In the genomic region with DNA sequence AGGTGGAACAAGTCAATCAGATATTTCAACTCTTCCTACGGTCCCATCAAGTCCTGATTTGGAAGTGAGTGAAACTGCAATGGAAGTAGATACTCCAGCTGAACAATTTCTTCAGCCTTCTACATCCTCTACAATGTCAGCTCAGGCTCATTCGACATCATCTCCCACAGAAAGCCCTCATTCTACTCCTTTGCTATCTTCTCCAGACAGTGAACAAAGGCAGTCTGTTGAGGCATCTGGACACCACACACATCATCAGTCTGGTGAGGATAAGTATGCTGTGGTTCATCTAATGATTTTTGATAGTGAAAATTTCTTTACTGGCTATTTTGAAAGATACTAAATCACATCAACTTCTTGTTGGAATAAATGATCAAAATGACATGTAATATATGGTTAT, we compare ENCODE assay signal across 18 cellular contexts.
A peak's percentile ranks its signal among the peaks of the same experiment; 100 is the strongest.
DNase-seq lines count a peak whose midpoint lies in the region; FAIRE-seq and TF ChIP-seq lines count a peak whose summit lies in the region.
"Had no signal": no experiment of that assay in that cellular context is flagged by ENCODE, and none has a peak within 500 bp of the region (broad histone marks: within the 10 kb centered on the region; RNA-seq: fewer than 3 reads in every experiment).

No MANE protein-coding gene starts in this region.

- no peaks in the 10 kb centered on the region for H3K27me3 Mint-ChIP-seq in chondrocyte (ENCODE audit: low read depth)

- no peaks in the 10 kb centered on the region for H3K4me1 Mint-ChIP-seq in chondrocyte (ENCODE audit: low read depth)

- peak; percentile 24 for FAIRE-seq in GM18507 (lab: Jason Lieb, UNC)

- H3K4me3 Mint-ChIP-seq in chondrocyte (ENCODE audit: unreplicated experiment) = no peak overlapping the region

- H3K27me3 ChIP-seq in H7 (ENCODE audit: control insufficient read depth, insufficient read depth, low read length) = no peaks in the 10 kb centered on the region

- peaks cover 27% of the 10 kb centered on the region for H3K36me3 Mint-ChIP-seq in chondrocyte (ENCODE audit: low read depth)

- no peak for TF ChIP-seq CTCF in chondrocyte (IDR thresholded peaks at IDR 0.05)

- DNase-seq in Ammon's horn (ENCODE audit: low spot score) = peak; percentile 65
- DNase-seq in GM18507 (ENCODE audit: extremely low spot score, insufficient read length, low read depth) = no peak
- no peak for DNase-seq in chondrocyte (ENCODE audit: low spot score)
- DNase-seq in midbrain (lab: John Stamatoyannopoulos, UW) = peak; percentile 28
- DNase-seq in NCI-H1092 (lab: John Stamatoyannopoulos, UW) = no peak
- DNase-seq in H7 = no peak
- no peak for DNase-seq in stimulated activated naive CD4-positive, alpha-beta T cell (lab: John Stamatoyannopoulos, UW)
- DNase-seq: COR-L47, DMS53, IMR-90, Kasumi-1, MM.1S, NCI-H1105 treated with DMSO at 0.1 percent for 48 hours, NCI-H1930, NCI-H446, NCI-H748 treated with DMSO at 0.1 percent for 48 hours, SHP77 had no signal

- H3K4me3 ChIP-seq in H7 (ENCODE audit: insufficient read depth, low read depth, low read length) = no peak overlapping the region
- H3K4me3 ChIP-seq: HAP-1 had no signal

- H3K9me3 Mint-ChIP-seq in chondrocyte (ENCODE audit: low read depth) = no peaks in the 10 kb centered on the region

- H3K36me3 ChIP-seq in H7 (replicated peaks; ENCODE audit: control insufficient read depth, insufficient read depth, low read length) = peaks cover 5% of the 10 kb centered on the region

- peak overlapping the region; percentile 1 for H3K27ac Mint-ChIP-seq in chondrocyte (ENCODE audit: unreplicated experiment)

Comparison
In these comparisons a context has a peak if more than half of its experiments do, and no peak if none do; other contexts are left out.
1. DNase-seq: peak in Ammon's horn (single experiment) and midbrain (single experiment); none in GM18507 (single experiment), chondrocyte (single experiment), NCI-H1092 (single experiment), H7 (single experiment) and stimulated activated naive CD4-positive, alpha-beta T cell (0 of 6).